ENCODE assay signal across 8 cellular contexts in genomic region chr4:123671633-123672404, GRCh38.
DNase-seq lines count a peak whose midpoint lies in the region; ATAC-seq and TF ChIP-seq lines count a peak whose summit lies in the region.

No MANE protein-coding gene starts in this region.

- H3K36me3 Mint-ChIP-seq in osteocyte (ENCODE audit: unreplicated experiment) = no peaks in the 10 kb centered on the region
- no peaks in the 10 kb centered on the region for H3K36me3 Mint-ChIP-seq in MCF 10A (ENCODE audit: insufficient read depth, unreplicated experiment)

- no peak for DNase-seq in activated CD4-positive, CD25-positive, alpha-beta regulatory T cell (lab: John Stamatoyannopoulos, UW)
- peak; percentile 26 for DNase-seq in RPMI7951 (ENCODE audit: low read depth)
- peak; percentile 8 to 16 for DNase-seq in stimulated activated CD4-positive, alpha-beta T cell treated with anti-CD3 and anti-CD28 coated beads, Interleukin-4, amount 100 ng/mL, for 48 hours (ENCODE audit: low read depth in 2 of 2)
- no peak for DNase-seq in osteocyte (ENCODE audit: extremely low spot score, unreplicated experiment)
- DNase-seq in MCF 10A (ENCODE audit: unreplicated experiment) = no peak
- DNase-seq in cerebellar cortex (ENCODE audit: low spot score) = no peak

- no peak overlapping the region for H3K4me3 Mint-ChIP-seq in osteocyte (ENCODE audit: unreplicated experiment)
- H3K4me3 Mint-ChIP-seq in MCF 10A (ENCODE audit: unreplicated experiment) = no peak overlapping the region

- H3K27me3 Mint-ChIP-seq in osteocyte (ENCODE audit: unreplicated experiment) = no peaks in the 10 kb centered on the region
- no peaks in the 10 kb centered on the region for H3K27me3 Mint-ChIP-seq in MCF 10A (ENCODE audit: insufficient read depth, unreplicated experiment)

- POLR2A ChIA-PET in MCF 10A (lab: Yijun Ruan, JAX) = interaction anchor here (1.0 to 1.1 kb wide), 2 partner anchors 10 to 313 kb away, joined by 3 to 4 read pairs; no protein-coding TSS in a partner anchor

- no peak for TF ChIP-seq CTCF in osteocyte (IDR thresholded peaks at IDR 0.05)
- no peak for TF ChIP-seq CTCF in MCF 10A (IDR thresholded peaks at IDR 0.05; ENCODE audit: unreplicated experiment)

- H3K4me1 Mint-ChIP-seq in osteocyte (ENCODE audit: unreplicated experiment) (peaks cover 8% of the 10 kb centered on the region), MCF 10A (ENCODE audit: insufficient read depth, unreplicated experiment) (peaks cover 14% of the 10 kb centered on the region)

- intact Hi-C loops in MCF 10A (cut with micrococcal nuclease) = no loop called here

- no peak overlapping the region for H3K27ac Mint-ChIP-seq in osteocyte (ENCODE audit: unreplicated experiment)
- no peak overlapping the region for H3K27ac Mint-ChIP-seq in MCF 10A (ENCODE audit: low read depth, unreplicated experiment)

- ATAC-seq in activated CD4-positive, CD25-positive, alpha-beta regulatory T cell treated with anti-CD3 and anti-CD28 coated beads, Interleukin-2, amount 50 U/mL, for 24 hours = peak; percentile 58 to 69
- peak; percentile 94 for ATAC-seq in HG02852 (IDR thresholded peaks at IDR 0.05; ENCODE audit: unreplicated experiment)

- H3K9me3 Mint-ChIP-seq in osteocyte (ENCODE audit: unreplicated experiment) = peaks cover 5% of the 10 kb centered on the region
- peaks cover 7% of the 10 kb centered on the region for H3K9me3 Mint-ChIP-seq in MCF 10A (ENCODE audit: unreplicated experiment)

- CTCF ChIA-PET in MCF 10A (lab: Yijun Ruan, JAX) = interaction anchor here (0.5 to 1.7 kb wide), 6 partner anchors 11 to 590 kb away, joined by 3 to 11 read pairs (median 3); no protein-coding TSS in a partner anchor

- BruUV-seq in MCF 10A (replicated peaks; lab: Mats Ljungman, UMichigan) = no TSS peak

Comparison
In these comparisons a context has a peak if more than half of its experiments do, and no peak if none do; other contexts are left out.
1. DNase-seq: peak in RPMI7951 (single experiment) and stimulated activated CD4-positive, alpha-beta T cell treated with anti-CD3 and anti-CD28 coated beads, Interleukin-4, amount 100 ng/mL, for 48 hours (2 of 2); none in activated CD4-positive, CD25-positive, alpha-beta regulatory T cell (0 of 4), osteocyte (single experiment), MCF 10A (single experiment) and cerebellar cortex (single experiment).